ENCODE assay signal across 12 cellular contexts in genomic region chr10:17113346-17113745, GRCh38. TPM values are rescaled to one million over a fixed set of nuclear protein-coding genes. Genes with fewer than 3 reads are reported as not detected.
DNase-seq lines count a peak whose midpoint lies in the region; ATAC-seq and TF ChIP-seq lines count a peak whose summit lies in the region.
"Had no signal": no experiment of that assay in that cellular context is flagged by ENCODE, and none has a peak within 500 bp of the region (broad histone marks: within the 10 kb centered on the region; RNA-seq: fewer than 3 reads in every experiment).

No MANE protein-coding gene starts in this region.

- H3K9me3 Mint-ChIP-seq in HFFc6: no peaks in the 10 kb centered on the region
- no peaks in the 10 kb centered on the region for H3K9me3 Mint-ChIP-seq in activated naive CD4-positive, alpha-beta T cell treated with anti-CD3 and anti-CD28 coated beads, Interleukin-2, amount 10 ng/mL, durations not matched to agents 7 days and 5 days

- peak; percentile 88 for ATAC-seq in foreskin keratinocyte
- ATAC-seq in HG02870 (IDR thresholded peaks at IDR 0.05; ENCODE audit: unreplicated experiment): no peak

- H3K4me1 ChIP-seq in foreskin keratinocyte: peaks cover 12% of the 10 kb centered on the region

- CTCF ChIA-PET in activated naive CD4-positive, alpha-beta T cell treated with anti-CD3 and anti-CD28 coated beads, Interleukin-2, amount 10 ng/mL, durations not matched to agents 7 days and 5 days (lab: Charles Lee): no interaction called here

- H3K27me3 ChIP-seq in foreskin keratinocyte: no peaks in the 10 kb centered on the region
- H3K27me3 ChIP-seq: SJSA1 had no signal

- in situ Hi-C loops in SK-MEL-5 (cut with HindIII; ENCODE audit: low pct_unique_long_range_greater_than_20kb, low sequenced_read_pairs): no loop called here

- no peak overlapping the region for H3K27ac ChIP-seq in foreskin keratinocyte
- H3K27ac ChIP-seq: SJSA1 had no signal

- H3K4me1 Mint-ChIP-seq in HFFc6 (ENCODE audit: low read depth): peaks cover 63% of the 10 kb centered on the region
- H3K4me1 Mint-ChIP-seq in activated naive CD4-positive, alpha-beta T cell treated with anti-CD3 and anti-CD28 coated beads, Interleukin-2, amount 10 ng/mL, durations not matched to agents 7 days and 5 days: peaks cover 12% of the 10 kb centered on the region

- DNase-seq in COLO829 (ENCODE audit: low spot score) (peak; percentile 93), HFFc6 (peak; percentile 85), SK-MEL-5 (ENCODE audit: low read depth, low spot score) (peak; percentile 81), foreskin keratinocyte (peak; percentile 69 to 90), NCI-H2196 treated with DMSO at 0.1 percent for 48 hours (lab: John Stamatoyannopoulos, UW; ENCODE audit: unreplicated experiment) (no peak)
- DNase-seq in activated CD4-positive, alpha-beta T cell treated with anti-CD3 and anti-CD28 coated beads for 1 hour: no peak
- no peak for DNase-seq in activated naive CD4-positive, alpha-beta T cell treated with anti-CD3 and anti-CD28 coated beads, Interleukin-2, amount 10 ng/mL, durations not matched to agents 7 days and 5 days
- DNase-seq: KG1, NCI-H187, NCI-H82 had no signal

- no peaks in the 10 kb centered on the region; the same call in 1 of the 2 replicates for H3K36me3 Mint-ChIP-seq in HFFc6 (ENCODE audit: low read depth)
- peaks cover 2% of the 10 kb centered on the region for H3K36me3 Mint-ChIP-seq in activated naive CD4-positive, alpha-beta T cell treated with anti-CD3 and anti-CD28 coated beads, Interleukin-2, amount 10 ng/mL, durations not matched to agents 7 days and 5 days

- H3K27ac Mint-ChIP-seq in HFFc6: peak overlapping the region; percentile 63; the same call in 1 of the 2 replicates
- H3K27ac Mint-ChIP-seq in activated naive CD4-positive, alpha-beta T cell treated with anti-CD3 and anti-CD28 coated beads, Interleukin-2, amount 10 ng/mL, durations not matched to agents 7 days and 5 days: no peak overlapping the region

- TF ChIP-seq CTCF in HFFc6 (IDR thresholded peaks at IDR 0.05): no peak
- no peak for TF ChIP-seq CTCF in foreskin keratinocyte (conservative IDR thresholded peaks at IDR 0.05)

- H3K4me3 Mint-ChIP-seq in HFFc6: peak overlapping the region; percentile 26
- H3K4me3 Mint-ChIP-seq in activated naive CD4-positive, alpha-beta T cell treated with anti-CD3 and anti-CD28 coated beads, Interleukin-2, amount 10 ng/mL, durations not matched to agents 7 days and 5 days: no peak overlapping the region

- no peaks in the 10 kb centered on the region for H3K27me3 Mint-ChIP-seq in HFFc6 (ENCODE audit: insufficient read depth)
- no peaks in the 10 kb centered on the region for H3K27me3 Mint-ChIP-seq in activated naive CD4-positive, alpha-beta T cell treated with anti-CD3 and anti-CD28 coated beads, Interleukin-2, amount 10 ng/mL, durations not matched to agents 7 days and 5 days

RNA-seq across cellular contexts. Expression of gene CUBN, which starts 16.3 kb away (rescaled TPM):
- 1 to 10 TPM in 3 of 6 experiments, under 1 TPM in 3; 0.43 to 1.7 (median 1.2) TPM for total RNA-seq in HFFc6 (2021; fragmentation: NEBNext Ultra II Directional; extraction: Animal tissue kit (Norgen Biotek cat#: 25700))
- 4.9 and 7.8 TPM in 2 replicates for total RNA-seq in SK-MEL-5 (2014; rRNA removed; shearing (Covaris generic))
- 1.7 and 3.4 TPM in 2 replicates for polyA plus RNA-seq in SK-MEL-5 (2015; cell fraction: cytosol; rRNA removed)
- polyA plus RNA-seq in SK-MEL-5 (2015; cell fraction: nucleus; rRNA removed): 4.2 and 6.7 TPM in 2 replicates
- 0.07 and 0.10 TPM in 2 replicates for total RNA-seq in foreskin keratinocyte
- polyA plus RNA-seq in foreskin keratinocyte: 0.01 and 0.06 TPM in 2 replicates

Comparison
In these comparisons a context has a peak if more than half of its experiments do, and no peak if none do; other contexts are left out.
1. DNase-seq: peak in COLO829 (single experiment), HFFc6 (single experiment), SK-MEL-5 (single experiment) and foreskin keratinocyte (2 of 2); none in activated CD4-positive, alpha-beta T cell treated with anti-CD3 and anti-CD28 coated beads for 1 hour (single experiment), NCI-H2196 treated with DMSO at 0.1 percent for 48 hours (single experiment) and activated naive CD4-positive, alpha-beta T cell treated with anti-CD3 and anti-CD28 coated beads, Interleukin-2, amount 10 ng/mL, durations not matched to agents 7 days and 5 days (single experiment).